8 cellular contexts compared by ENCODE assay signal in genomic region chr5:122774861-122775712, GRCh38. TPM values are rescaled to one million over a fixed set of nuclear protein-coding genes. Genes with fewer than 3 reads are reported as not detected.
DNase-seq lines count a peak whose midpoint lies in the region; ATAC-seq and TF ChIP-seq lines count a peak whose summit lies in the region.

TSS of gene SNX2 (plus strand) at chr5:122775080. CDS start at chr5:122775104, 24 bp downstream.

- H3K9me3 Mint-ChIP-seq in activated naive CD4-positive, alpha-beta T cell treated with anti-CD3 and anti-CD28 coated beads for 36 hours: no peaks in the 10 kb centered on the region

- intact Hi-C loops in activated naive CD4-positive, alpha-beta T cell treated with anti-CD3 and anti-CD28 coated beads for 36 hours (cut with micrococcal nuclease): loop anchor here (1.0 to 5.0 kb wide), 6 partner anchors 19 to 814 kb away; partner anchors contain the start of genes CEP120, CSNK1G3, SNX24 and SRFBP1

- peak within 1 kb of the TSS; percentile 62 to 92 (median 90) for H3K27ac ChIP-seq in gastroesophageal sphincter
- peak within 1 kb of the TSS; percentile 86 for H3K27ac ChIP-seq in neutrophil
- peak within 1 kb of the TSS; percentile 84 for H3K27ac ChIP-seq in substantia nigra (ENCODE audit: low read depth, low read length, poor library complexity, severe bottlenecking)

- H3K4me3 ChIP-seq in gastroesophageal sphincter (peak within 1 kb of the TSS; percentile 82 to 85), neutrophil (ENCODE audit: low read depth in 1 of 2, low read length in 1 of 2) (peak within 1 kb of the TSS; percentile 79 to 90)

- H3K27ac Mint-ChIP-seq in activated naive CD4-positive, alpha-beta T cell treated with anti-CD3 and anti-CD28 coated beads for 36 hours: peak within 1 kb of the TSS; percentile 78

- no peaks in the 10 kb centered on the region for H3K27me3 Mint-ChIP-seq in activated naive CD4-positive, alpha-beta T cell treated with anti-CD3 and anti-CD28 coated beads for 36 hours (ENCODE audit: low read depth)

- TF ChIP-seq EP300 in gastroesophageal sphincter (IDR thresholded peaks at IDR 0.05): no peak

- H3K36me3 Mint-ChIP-seq in activated naive CD4-positive, alpha-beta T cell treated with anti-CD3 and anti-CD28 coated beads for 36 hours (ENCODE audit: low read depth): peaks cover 2% of the 10 kb centered on the region

- TF ChIP-seq CTCF in gastroesophageal sphincter (IDR thresholded peaks at IDR 0.05) (peak in 3 of 4 experiments; percentile 17 to 34 (median 22)), neutrophil (IDR thresholded peaks at IDR 0.05) (peak; percentile 8)

- DNase-seq in GDM1 (lab: John Stamatoyannopoulos, UW) (peak; percentile 86), H4 (ENCODE audit: low spot score) (peak; percentile 78), LoVo (ENCODE audit: low spot score) (peak; percentile 92), SK-N-DZ (ENCODE audit: low spot score) (peak; percentile 87), substantia nigra (lab: John Stamatoyannopoulos, UW) (peak; percentile 44 to 96 (median 84))
- DNase-seq in activated naive CD4-positive, alpha-beta T cell treated with anti-CD3 and anti-CD28 coated beads for 36 hours: peak; percentile 89

- WGBS in gastroesophageal sphincter (ENCODE audit: low coverage in 1 of 2), 2 donors: 2 to 3% methylated on average over 12 to 19 of the region's 75 CpGs

- CTCF ChIA-PET in activated naive CD4-positive, alpha-beta T cell treated with anti-CD3 and anti-CD28 coated beads for 36 hours (lab: Charles Lee): interaction anchor here (0.9 kb wide), 1 partner anchor 71 kb away, joined by 3 read pairs; no protein-coding TSS in a partner anchor

- H3K27me3 ChIP-seq in gastroesophageal sphincter: no peaks in the 10 kb centered on the region
- no peaks in the 10 kb centered on the region for H3K27me3 ChIP-seq in neutrophil

- H3K4me1 Mint-ChIP-seq in activated naive CD4-positive, alpha-beta T cell treated with anti-CD3 and anti-CD28 coated beads for 36 hours (ENCODE audit: low read depth): peaks cover 25% of the 10 kb centered on the region

- H3K36me3 ChIP-seq in gastroesophageal sphincter (no peaks in the 10 kb centered on the region), neutrophil (no peaks in the 10 kb centered on the region)

- ATAC-seq in gastroesophageal sphincter: peak; percentile 96

- TF ChIP-seq POLR2A in gastroesophageal sphincter (IDR thresholded peaks at IDR 0.05): peak; percentile 69 to 81

- H3K4me1 ChIP-seq in gastroesophageal sphincter (peaks cover 5 to 41% (median 7%) of the 10 kb centered on the region in 3 donors), neutrophil (ENCODE audit: control insufficient read depth in 1 of 2, insufficient read depth in 1 of 2, low read depth in 1 of 2, low read length in 1 of 2) (peaks cover 20 to 26% of the 10 kb centered on the region in 2 experiments)

- H3K9me3 ChIP-seq in gastroesophageal sphincter: no peaks in the 10 kb centered on the region
- no peaks in the 10 kb centered on the region for H3K9me3 ChIP-seq in neutrophil

- H3K4me3 Mint-ChIP-seq in activated naive CD4-positive, alpha-beta T cell treated with anti-CD3 and anti-CD28 coated beads for 36 hours: peak within 1 kb of the TSS; percentile 89

RNA-seq across cellular contexts. Expression of gene SNX2, which starts in this region (rescaled TPM):
- 70.5 and 75.1 TPM in 2 replicates for total RNA-seq in H4 (2014; rRNA removed; shearing (Covaris generic))
- polyA plus RNA-seq in SK-N-DZ (2014; cell fraction: cytosol; rRNA removed): 52.5 and 59.3 TPM in 2 replicates
- polyA plus RNA-seq in SK-N-DZ (2014; cell fraction: nucleus; rRNA removed): 13.3 and 20.9 TPM in 2 replicates
- 10 to 100 TPM; 47.3 to 48.0 TPM for total RNA-seq in activated naive CD4-positive, alpha-beta T cell treated with anti-CD3 and anti-CD28 coated beads for 36 hours
- 100 to 1,000 TPM in 1 of 4 donors, 10 to 100 TPM in 3; 82.3 to 102 (median 93.1) TPM for total RNA-seq in gastroesophageal sphincter

Comparison
In these comparisons a context has a peak if more than half of its experiments do, and no peak if none do; other contexts are left out.
1. Peak in every context shown above with its lines: DNase-seq, ATAC-seq, H3K4me3 ChIP-seq and H3K27ac ChIP-seq.